22 cellular contexts compared by ENCODE assay signal in the genomic region with DNA sequence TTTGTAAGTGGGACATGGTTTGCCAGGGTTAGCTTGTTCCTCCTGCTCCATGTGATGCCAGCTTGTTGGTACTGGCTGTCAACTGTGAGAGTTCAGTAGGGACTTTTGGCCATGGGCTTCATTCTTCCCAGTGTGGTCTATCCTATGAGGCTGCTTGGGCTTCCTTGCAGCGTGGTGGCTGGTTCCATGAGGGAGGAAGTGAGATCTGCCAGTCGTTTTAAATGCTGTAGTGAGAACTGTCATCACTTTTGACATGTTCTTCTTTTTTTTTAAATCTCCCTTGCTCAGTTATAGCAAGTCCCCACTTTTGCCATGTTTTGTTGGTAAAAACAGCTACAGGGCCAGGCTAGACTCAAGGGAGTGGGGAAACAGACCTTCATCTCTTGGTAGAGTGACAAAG. TPM values are rescaled to one million over a fixed set of nuclear protein-coding genes. Genes with fewer than 3 reads are reported as not detected.
A peak's percentile ranks its signal among the peaks of the same experiment; 100 is the strongest.
DNase-seq lines count a peak whose midpoint lies in the region; ATAC-seq, FAIRE-seq and TF ChIP-seq lines count a peak whose summit lies in the region.
"Had no signal": no experiment of that assay in that cellular context is flagged by ENCODE, and none has a peak within 500 bp of the region (broad histone marks: within the 10 kb centered on the region; RNA-seq: fewer than 3 reads in every experiment).

No MANE protein-coding gene starts in this region.

- DNase-seq in SIG-M5 treated with dmso at 0.1 percent for 504 hours (lab: John Stamatoyannopoulos, UW; ENCODE audit: unreplicated experiment) (peak; percentile 41), SIG-M5 (lab: John Stamatoyannopoulos, UW) (no peak), GM12891 (ENCODE audit: insufficient read length, low spot score) (no peak), Panc1 (ENCODE audit: low read depth, low spot score) (no peak), H54 (ENCODE audit: insufficient read length, low spot score) (no peak)
- DNase-seq: activated CD4-positive, CD25-positive, alpha-beta regulatory T cell treated with anti-CD3 and anti-CD28 coated beads, Interleukin-2, amount 50 U/mL, for 72 hours; activated T-cell treated with anti-CD3 and anti-CD28 coated beads, Interleukin-2, amount 50 U/mL, for 1 hour; CD4-positive, alpha-beta memory T cell; central memory CD4-positive, alpha-beta T cell; DMS79; endodermal cell; hippocampal formation; NCI-H1048; NCI-H526; occipital lobe; RPMI8226; stimulated activated CD4-positive, alpha-beta T cell treated with anti-CD3 and anti-CD28 coated beads, Interleukin-4, amount 100 ng/mL, for 24 hours; stimulated activated CD8-positive, alpha-beta memory T cell treated with anti-CD3 and anti-CD28 coated beads, Interleukin-4, amount 100 ng/mL, for 48 hours had no signal

- TF ChIP-seq POLR2A in GM12891 (IDR thresholded peaks at IDR 0.05; ENCODE audit: low read depth, low read length) = no peak
- no peak for TF ChIP-seq POLR2A in H54 (IDR thresholded peaks at IDR 0.05; ENCODE audit: low read depth, low read length)

- FAIRE-seq in GM12891 (lab: Jason Lieb, UNC) (no peak), H54 (lab: Jason Lieb, UNC) (no peak)

- H3K4me1 ChIP-seq in Panc1 (ENCODE audit: control insufficient read depth, insufficient read depth, low read length) (peaks cover 3% of the 10 kb centered on the region; the same call in 1 of the 2 replicates), mucosa of rectum (ENCODE audit: control insufficient read depth in 2 of 2, insufficient read depth in 2 of 2, low read length in 2 of 2) (peaks cover 7 to 14% of the 10 kb centered on the region in 2 donors)
- H3K4me1 ChIP-seq: tibial nerve had no signal

- intact Hi-C loops in Panc1 (cut with micrococcal nuclease; ENCODE audit: unreplicated experiment) = no loop called here

- CTCF ChIA-PET in Panc1 (lab: Charles Lee) = no interaction called here

- POLR2A ChIA-PET in Panc1 (lab: Charles Lee) = interaction anchor here (0.9 kb wide), 1 partner anchor 25 kb away, joined by 3 read pairs; no protein-coding TSS in a partner anchor

- no peak for ATAC-seq in Panc1
- ATAC-seq in GM18498 (IDR thresholded peaks at IDR 0.05; ENCODE audit: unreplicated experiment) = no peak
- ATAC-seq in HG02798 (IDR thresholded peaks at IDR 0.05; ENCODE audit: poor library complexity, unreplicated experiment) = no peak

- H3K4me3 ChIP-seq in Panc1 (ENCODE audit: low read depth in 2 of 2, low read length in 2 of 2) (no peak overlapping the region), mucosa of rectum (ENCODE audit: low read length in 2 of 2) (no peak overlapping the region)
- H3K4me3 ChIP-seq: tibial nerve had no signal

- H3K9ac ChIP-seq in mucosa of rectum (ENCODE audit: low read depth in 1 of 2, low read length in 2 of 2) = peak overlapping the region in 1 of 2 donors; percentile 17

- in situ Hi-C loops in Panc1 (cut with HindIII; ENCODE audit: low pct_unique_long_range_greater_than_20kb, low sequenced_read_pairs) = no loop called here

- H3K9me3 ChIP-seq in Panc1 (ENCODE audit: control insufficient read depth, insufficient read depth, low read depth, low read length) = no peaks in the 10 kb centered on the region
- no peaks in the 10 kb centered on the region for H3K9me3 ChIP-seq in mucosa of rectum (ENCODE audit: control insufficient read depth in 2 of 2, low read length in 2 of 2)
- H3K9me3 ChIP-seq: tibial nerve had no signal

- no peaks in the 10 kb centered on the region for H3K27me3 ChIP-seq in Panc1 (ENCODE audit: control insufficient read depth, insufficient read depth, low read length)
- H3K27me3 ChIP-seq in mucosa of rectum (ENCODE audit: control insufficient read depth in 2 of 2, insufficient read depth in 2 of 2, low read length in 2 of 2) = no peaks in the 10 kb centered on the region
- H3K27me3 ChIP-seq: tibial nerve had no signal

- H3K27ac ChIP-seq in Panc1 (ENCODE audit: low read length) (no peak overlapping the region), mucosa of rectum (ENCODE audit: low read depth in 2 of 2, low read length in 2 of 2) (peak overlapping the region; percentile 57 to 58)
- H3K27ac ChIP-seq: tibial nerve had no signal

- BruUV-seq in Panc1 (replicated peaks; lab: Mats Ljungman, UMichigan) = TSS peak; percentile 26

- no peak for TF ChIP-seq CTCF in Panc1 (IDR thresholded peaks at IDR 0.05)

- no peaks in the 10 kb centered on the region for H3K36me3 ChIP-seq in Panc1 (ENCODE audit: control insufficient read depth, insufficient read depth, low read length)
- no peaks in the 10 kb centered on the region for H3K36me3 ChIP-seq in mucosa of rectum (ENCODE audit: control insufficient read depth in 2 of 2, insufficient read depth in 2 of 2, low read length in 2 of 2)
- H3K36me3 ChIP-seq: tibial nerve had no signal

TF ChIP-seq in GM12891, 5 proteins besides CTCF, POLR2A, EP300 and RAD21:
- TF ChIP-seq POU2F2 (IDR thresholded peaks at IDR 0.05; ENCODE audit: low read depth, low read length) = no peak
- no peak for TF ChIP-seq PAX5 (IDR thresholded peaks at IDR 0.05; ENCODE audit: insufficient read depth, low read length, severe bottlenecking)
- TF ChIP-seq SPI1 (IDR thresholded peaks at IDR 0.05; ENCODE audit: low read depth, low read length) = peak; percentile 90
- no peak for TF ChIP-seq POLR2AphosphoS5 (IDR thresholded peaks at IDR 0.05; ENCODE audit: low read depth, low read length)
TF ChIP-seq in GM12891: peak in this region for 1.

RNA-seq across cellular contexts. Expression of a gene that starts 15.9 kb away (rescaled TPM):
- 32.6 TPM for polyA plus RNA-seq in GM12891 (2012; ENCODE audit: low read depth, missing spikeins)
- 116 TPM for total RNA-seq in Panc1 (2021; ENCODE audit: unreplicated experiment)
- 59.7 TPM for polyA plus RNA-seq in Panc1 (2012; ENCODE audit: insufficient read length)

RNA-seq across cellular contexts. Expression of a gene that starts 31.1 kb away (rescaled TPM):
- polyA plus RNA-seq in GM12891 (2012; ENCODE audit: low read depth, missing spikeins) = 17.0 TPM
- total RNA-seq in Panc1 (2021; ENCODE audit: unreplicated experiment) = 67.6 TPM
- 54.8 TPM for polyA plus RNA-seq in Panc1 (2012; ENCODE audit: insufficient read length)
